ENCODE assay signal across 16 cellular contexts in genomic region chr3:83460051-83460450, GRCh38.
DNase-seq lines count a peak whose midpoint lies in the region; ATAC-seq and TF ChIP-seq lines count a peak whose summit lies in the region.
"Had no signal": no experiment of that assay in that cellular context is flagged by ENCODE, and none has a peak within 500 bp of the region (broad histone marks: within the 10 kb centered on the region; RNA-seq: fewer than 3 reads in every experiment).

No MANE protein-coding gene starts in this region.

- H3K36me3 ChIP-seq in GM23338 (ENCODE audit: insufficient read depth): no peaks in the 10 kb centered on the region
- H3K36me3 ChIP-seq: BLaER1 treated with 17β-estradiol and CSF1 and Interleukin-3, amounts not matched to agents 10 nM and 100 nM had no signal

- no peaks in the 10 kb centered on the region for H3K27me3 ChIP-seq in right cardiac atrium (ENCODE audit: control insufficient read depth, insufficient read depth)
- H3K27me3 ChIP-seq in GM23338 (ENCODE audit: insufficient read depth): no peaks in the 10 kb centered on the region
- H3K27me3 ChIP-seq: BLaER1 treated with 17β-estradiol and CSF1 and Interleukin-3, amounts not matched to agents 10 nM and 100 nM had no signal

- no peak overlapping the region for H2AFZ ChIP-seq in GM23338

- H3K27me3 Mint-ChIP-seq in GM23338 (ENCODE audit: insufficient read depth, low read depth, poor library complexity): peaks cover 8% of the 10 kb centered on the region
- H3K27me3 Mint-ChIP-seq: B cell had no signal

- H3K27ac Mint-ChIP-seq in GM23338: peak overlapping the region; percentile 50; the same call in 1 of the 2 replicates
- H3K27ac Mint-ChIP-seq: B cell; CD8-positive, alpha-beta T cell; H9 had no signal

- no peaks in the 10 kb centered on the region; the same call in 2 of the 3 replicates for H3K9me3 Mint-ChIP-seq in GM23338

- WGBS in right cardiac atrium: 52% methylated on average over 2 of the region's 2 CpGs

- H3F3A ChIP-seq in GM23338 (replicated peaks; ENCODE audit: low read depth): no peaks in the 10 kb centered on the region

- no peak for TF ChIP-seq CTCF in GM23338 (conservative IDR thresholded peaks at IDR 0.05; ENCODE audit: low read depth in 2 of 2)

- H3K4me3 ChIP-seq in right cardiac atrium (ENCODE audit: low read length): no peak overlapping the region
- no peak overlapping the region for H3K4me3 ChIP-seq in GM23338
- H3K4me3 ChIP-seq: BLaER1 treated with 17β-estradiol and CSF1 and Interleukin-3, amounts not matched to agents 10 nM and 100 nM; GM12878 had no signal

- DNase-seq in Right ventricle myocardium inferior (ENCODE audit: missing footprints): no peak
- no peak for DNase-seq in right cardiac atrium
- DNase-seq in GM23338 (ENCODE audit: low spot score): no peak
- peak; percentile 9 for DNase-seq in SK-N-DZ (ENCODE audit: low spot score)
- DNase-seq in NCI-H146 (lab: John Stamatoyannopoulos, UW): no peak
- DNase-seq: Calu3; CD8-positive, alpha-beta T cell; DMS153; DMS79; H9 had no signal

- peaks cover 16% of the 10 kb centered on the region for H3K4me1 Mint-ChIP-seq in GM23338
- H3K4me1 Mint-ChIP-seq: B cell had no signal

- no peaks in the 10 kb centered on the region for H4K20me1 ChIP-seq in GM23338 (replicated peaks; ENCODE audit: insufficient read depth)
- H4K20me1 ChIP-seq: BLaER1 treated with 17β-estradiol and CSF1 and Interleukin-3, amounts not matched to agents 10 nM and 100 nM had no signal

- H3K4me2 ChIP-seq in GM23338: no peak overlapping the region
- H3K4me2 ChIP-seq: BLaER1 treated with 17β-estradiol and CSF1 and Interleukin-3, amounts not matched to agents 10 nM and 100 nM; KMS-11 had no signal

- H3K36me3 Mint-ChIP-seq in GM23338 (ENCODE audit: low read depth): 0 out of 3 replicates have a peak, but pooled peaks cover 4% of the 10 kb centered on the region
- H3K36me3 Mint-ChIP-seq: CD8-positive, alpha-beta T cell had no signal

- H3K27ac ChIP-seq in right cardiac atrium (ENCODE audit: low read length) (no peak overlapping the region), GM23338 (ENCODE audit: low read depth) (no peak overlapping the region)
- H3K27ac ChIP-seq: BLaER1 treated with 17β-estradiol and CSF1 and Interleukin-3, amounts not matched to agents 10 nM and 100 nM; KMS-11 had no signal

- H3K4me1 ChIP-seq in right cardiac atrium (ENCODE audit: control insufficient read depth, insufficient read depth, low read length): no peaks in the 10 kb centered on the region
- H3K4me1 ChIP-seq in GM23338 (ENCODE audit: insufficient read depth): peaks cover 8% of the 10 kb centered on the region; the same call in 1 of the 2 replicates

- H3K4me3 Mint-ChIP-seq in GM23338: no peak overlapping the region
- H3K4me3 Mint-ChIP-seq: B cell; CD8-positive, alpha-beta T cell; H9 had no signal

- no peaks in the 10 kb centered on the region for H3K9me3 ChIP-seq in right cardiac atrium (ENCODE audit: control insufficient read depth, low read length)
- H3K9me3 ChIP-seq: BLaER1 treated with 17β-estradiol and CSF1 and Interleukin-3, amounts not matched to agents 10 nM and 100 nM had no signal

- intact Hi-C loops in Right ventricle myocardium inferior (cut with DNase I) (no loop called here), right cardiac atrium (cut with DNase I) (no loop called here)

- H3K9me2 ChIP-seq in GM23338 (ENCODE audit: insufficient read depth): no peaks in the 10 kb centered on the region

- ATAC-seq in Right ventricle myocardium inferior (peak; percentile 48), right cardiac atrium (no peak), GM23338 (no peak), HG03025 (IDR thresholded peaks at IDR 0.05; ENCODE audit: low FRiP score, unreplicated experiment) (no peak), GM18870 (IDR thresholded peaks at IDR 0.05; ENCODE audit: unreplicated experiment) (no peak)
- ATAC-seq: CD8-positive, alpha-beta T cell; GM12878 had no signal

- H3K79me2 ChIP-seq in GM23338 (replicated peaks; ENCODE audit: insufficient read depth): no peaks in the 10 kb centered on the region

TF ChIP-seq in GM23338, 12 proteins besides CTCF, POLR2A, EP300 and RAD21:
- TF ChIP-seq, protein P1, sequence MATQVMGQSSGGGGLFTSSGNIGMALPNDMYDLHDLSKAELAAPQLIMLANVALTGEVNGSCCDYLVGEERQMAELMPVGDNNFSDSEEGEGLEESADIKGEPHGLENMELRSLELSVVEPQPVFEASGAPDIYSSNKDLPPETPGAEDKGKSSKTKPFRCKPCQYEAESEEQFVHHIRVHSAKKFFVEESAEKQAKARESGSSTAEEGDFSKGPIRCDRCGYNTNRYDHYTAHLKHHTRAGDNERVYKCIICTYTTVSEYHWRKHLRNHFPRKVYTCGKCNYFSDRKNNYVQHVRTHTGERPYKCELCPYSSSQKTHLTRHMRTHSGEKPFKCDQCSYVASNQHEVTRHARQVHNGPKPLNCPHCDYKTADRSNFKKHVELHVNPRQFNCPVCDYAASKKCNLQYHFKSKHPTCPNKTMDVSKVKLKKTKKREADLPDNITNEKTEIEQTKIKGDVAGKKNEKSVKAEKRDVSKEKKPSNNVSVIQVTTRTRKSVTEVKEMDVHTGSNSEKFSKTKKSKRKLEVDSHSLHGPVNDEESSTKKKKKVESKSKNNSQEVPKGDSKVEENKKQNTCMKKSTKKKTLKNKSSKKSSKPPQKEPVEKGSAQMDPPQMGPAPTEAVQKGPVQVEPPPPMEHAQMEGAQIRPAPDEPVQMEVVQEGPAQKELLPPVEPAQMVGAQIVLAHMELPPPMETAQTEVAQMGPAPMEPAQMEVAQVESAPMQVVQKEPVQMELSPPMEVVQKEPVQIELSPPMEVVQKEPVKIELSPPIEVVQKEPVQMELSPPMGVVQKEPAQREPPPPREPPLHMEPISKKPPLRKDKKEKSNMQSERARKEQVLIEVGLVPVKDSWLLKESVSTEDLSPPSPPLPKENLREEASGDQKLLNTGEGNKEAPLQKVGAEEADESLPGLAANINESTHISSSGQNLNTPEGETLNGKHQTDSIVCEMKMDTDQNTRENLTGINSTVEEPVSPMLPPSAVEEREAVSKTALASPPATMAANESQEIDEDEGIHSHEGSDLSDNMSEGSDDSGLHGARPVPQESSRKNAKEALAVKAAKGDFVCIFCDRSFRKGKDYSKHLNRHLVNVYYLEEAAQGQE (IDR thresholded peaks at IDR 0.05; ENCODE audit: unreplicated experiment): no peak
- TF ChIP-seq ZNF331 (CRISPR knock-in tag; IDR thresholded peaks at IDR 0.05; ENCODE audit: low read depth): no peak
- no peak for TF ChIP-seq STAT1 (IDR thresholded peaks at IDR 0.05; ENCODE audit: unreplicated experiment)
